In the genomic region with DNA sequence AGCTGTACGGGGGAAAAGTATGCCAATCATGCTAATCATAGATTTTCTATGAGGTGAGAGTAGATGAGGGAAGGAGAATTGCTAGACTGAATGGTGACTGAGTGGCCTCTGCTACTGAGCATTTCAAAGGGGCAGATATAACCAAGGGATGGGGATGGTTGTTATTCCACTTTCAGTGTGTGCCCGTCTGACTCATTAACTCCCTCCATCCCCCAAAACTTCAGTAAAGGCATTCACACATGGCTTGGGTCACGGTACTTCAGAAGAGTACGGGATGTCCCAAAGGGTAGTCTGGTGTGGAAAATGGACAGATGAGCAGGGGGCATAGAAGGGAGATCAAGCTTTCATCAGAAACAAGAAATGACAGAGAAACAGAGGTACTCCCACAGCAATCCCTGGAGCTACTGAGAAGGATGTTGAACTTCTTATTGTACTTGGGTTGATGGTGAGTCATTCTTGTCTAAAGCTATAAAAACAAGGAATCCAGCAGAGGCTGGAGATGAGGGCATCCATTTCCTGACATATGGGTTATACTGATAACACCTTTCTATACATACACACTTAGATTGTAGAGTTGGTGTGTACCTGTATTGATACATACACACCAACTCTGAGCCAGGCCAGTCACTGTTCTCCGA, we compare ENCODE assay signal across 16 cellular contexts.
"Had no signal": no experiment of that assay in that cellular context is flagged by ENCODE, and none has a peak within 500 bp of the region (broad histone marks: within the 10 kb centered on the region; RNA-seq: fewer than 3 reads in every experiment).

No MANE protein-coding gene starts in this region.

- H3K36me3 Mint-ChIP-seq: activated CD4-positive, alpha-beta memory T cell treated with anti-CD3 and anti-CD28 coated beads for 36 hours; mesothelial cell of epicardium; T-cell had no signal

- H3K9me3 Mint-ChIP-seq: activated B cell treated with CpG ODN at 0.5 μM for 24 hours; activated CD4-positive, alpha-beta memory T cell treated with anti-CD3 and anti-CD28 coated beads for 36 hours; activated naive CD4-positive, alpha-beta T cell treated with anti-CD3 and anti-CD28 coated beads for 36 hours; mesothelial cell of epicardium; nephron; T-cell had no signal

- H3K36me3 ChIP-seq: left lung, tibial nerve, uterus had no signal

- H3K4me3 ChIP-seq: left lung, tibial nerve, uterus had no signal

- H3K27me3 ChIP-seq: left lung, tibial nerve, uterus had no signal

- H3K27ac Mint-ChIP-seq: activated B cell treated with CpG ODN at 0.5 μM for 24 hours; activated CD4-positive, alpha-beta memory T cell treated with anti-CD3 and anti-CD28 coated beads for 36 hours; activated naive CD4-positive, alpha-beta T cell treated with anti-CD3 and anti-CD28 coated beads for 36 hours; mesothelial cell of epicardium; nephron; T-cell had no signal

- H3K27ac ChIP-seq: left lung, tibial nerve, uterus had no signal

- DNase-seq: activated B cell treated with CpG ODN at 0.5 μM for 24 hours; activated CD4-positive, alpha-beta memory T cell treated with anti-CD3 and anti-CD28 coated beads for 36 hours; activated CD4-positive, alpha-beta T cell treated with anti-CD3 and anti-CD28 coated beads for 4 hours; activated naive CD4-positive, alpha-beta T cell treated with anti-CD3 and anti-CD28 coated beads for 36 hours; activated T-cell treated with anti-CD3 and anti-CD28 coated beads for 4 hours; left lung; stimulated activated CD4-positive, alpha-beta T cell treated with anti-CD3 and anti-CD28 coated beads, Interleukin-12 subunit alpha, Interleukin-12 subunit beta, amount 100 ng/mL, for 4 hours; stimulated activated CD4-positive, alpha-beta T cell treated with anti-CD3 and anti-CD28 coated beads, Interleukin-1b, Interleukin-23, amount 100 ng/mL, for 48 hours; stimulated activated CD8-positive, alpha-beta memory T cell treated with anti-CD3 and anti-CD28 coated beads, Interleukin-4, amount 100 ng/mL, for 48 hours; stimulated activated naive CD4-positive, alpha-beta T cell; T-cell; uterus had no signal

- H3K4me3 Mint-ChIP-seq: activated B cell treated with CpG ODN at 0.5 μM for 24 hours; activated CD4-positive, alpha-beta memory T cell treated with anti-CD3 and anti-CD28 coated beads for 36 hours; activated naive CD4-positive, alpha-beta T cell treated with anti-CD3 and anti-CD28 coated beads for 36 hours; mesothelial cell of epicardium; nephron; T-cell had no signal

- H3K4me1 ChIP-seq: left lung, uterus had no signal

- H3K9me3 ChIP-seq: left lung, tibial nerve, uterus had no signal

- ATAC-seq: left lung, sciatic nerve, T-cell had no signal
